28 cellular contexts compared by ENCODE assay signal in genomic region chr5:67053229-67053628, GRCh38.
DNase-seq lines count a peak whose midpoint lies in the region; ATAC-seq and TF ChIP-seq lines count a peak whose summit lies in the region.
"Had no signal": no experiment of that assay in that cellular context is flagged by ENCODE, and none has a peak within 500 bp of the region (broad histone marks: within the 10 kb centered on the region; RNA-seq: fewer than 3 reads in every experiment).

No MANE protein-coding gene starts in this region.

- ATAC-seq in Right ventricle myocardium inferior: no peak
- ATAC-seq in HG03571 (IDR thresholded peaks at IDR 0.05; ENCODE audit: unreplicated experiment): no peak
- ATAC-seq: PC-3, T-cell had no signal

- TF ChIP-seq CTCF in left ventricle myocardium inferior (IDR thresholded peaks at IDR 0.05; ENCODE audit: borderline replicate concordance) (peak; percentile 19), endodermal cell (conservative IDR thresholded peaks at IDR 0.05) (peak; percentile 53), type B pancreatic cell (conservative IDR thresholded peaks at IDR 0.05) (peak; percentile 24)

- H3K36me3 Mint-ChIP-seq in endodermal cell (ENCODE audit: low read depth): no peaks in the 10 kb centered on the region
- peaks cover 10% of the 10 kb centered on the region for H3K36me3 Mint-ChIP-seq in type B pancreatic cell
- H3K36me3 Mint-ChIP-seq: CD14-positive monocyte, IgD-negative memory B cell had no signal

- H3K27ac Mint-ChIP-seq in endodermal cell: no peak overlapping the region
- no peak overlapping the region for H3K27ac Mint-ChIP-seq in type B pancreatic cell
- H3K27ac Mint-ChIP-seq: HFFc6, IgD-negative memory B cell, T-cell had no signal

- no peaks in the 10 kb centered on the region for H3K27me3 ChIP-seq in left ventricle myocardium inferior (ENCODE audit: low read depth)
- H3K27me3 ChIP-seq in endodermal cell (ENCODE audit: control insufficient read depth, insufficient read depth, low read length, poor library complexity, severe bottlenecking): no peaks in the 10 kb centered on the region
- H3K27me3 ChIP-seq: BE2C, SJSA1 had no signal

- no peaks in the 10 kb centered on the region for H3K9me3 Mint-ChIP-seq in endodermal cell
- H3K9me3 Mint-ChIP-seq in type B pancreatic cell: no peaks in the 10 kb centered on the region
- H3K9me3 Mint-ChIP-seq: CD14-positive monocyte; CD8-positive, alpha-beta memory T cell; HFFc6; IgD-negative memory B cell; T-cell had no signal

- H3K9me3 ChIP-seq in left ventricle myocardium inferior (replicated peaks) (no peaks in the 10 kb centered on the region), endodermal cell (ENCODE audit: control insufficient read depth, low read length) (no peaks in the 10 kb centered on the region)
- H3K9me3 ChIP-seq: BE2C, SJSA1 had no signal

- H3K27me3 Mint-ChIP-seq in endodermal cell (ENCODE audit: insufficient read depth) (no peaks in the 10 kb centered on the region), type B pancreatic cell (no peaks in the 10 kb centered on the region)
- H3K27me3 Mint-ChIP-seq: CD8-positive, alpha-beta memory T cell; IgD-negative memory B cell; T-cell had no signal

- H3K4me3 Mint-ChIP-seq in endodermal cell: no peak overlapping the region
- H3K4me3 Mint-ChIP-seq in type B pancreatic cell: no peak overlapping the region
- H3K4me3 Mint-ChIP-seq: CD14-positive monocyte; CD8-positive, alpha-beta memory T cell; HFFc6; IgD-negative memory B cell; T-cell had no signal

- WGBS in endodermal cell (ENCODE audit: insufficient coverage in 1 of 2, insufficient read length in 1 of 2), 2 experiments: 89% methylated on average over 1 of the region's 1 CpG; no CpG with 5 or more reads in 1 of the 2 experiments

- intact Hi-C loops in left ventricle myocardium inferior (cut with micrococcal nuclease) (no loop called here), Right ventricle myocardium inferior (cut with DNase I) (no loop called here)

- H3K4me1 Mint-ChIP-seq in endodermal cell: no peaks in the 10 kb centered on the region
- H3K4me1 Mint-ChIP-seq in type B pancreatic cell (ENCODE audit: unreplicated experiment): no peaks in the 10 kb centered on the region

- H3K4me1 ChIP-seq in left ventricle myocardium inferior (peaks cover 52% of the 10 kb centered on the region), endodermal cell (ENCODE audit: control insufficient read depth, insufficient read depth, low read length) (no peaks in the 10 kb centered on the region)
- H3K4me1 ChIP-seq: SJSA1 had no signal

- H3K9ac ChIP-seq in endodermal cell (ENCODE audit: extremely low read depth, low read length, poor library complexity, severe bottlenecking): no peak overlapping the region
- H3K9ac ChIP-seq: KMS-11 had no signal

- peak; percentile 13 for DNase-seq in DMS79 treated with DMSO at 0.1 percent for 48 hours (lab: John Stamatoyannopoulos, UW)
- DNase-seq in DMS79 (lab: John Stamatoyannopoulos, UW): no peak
- no peak for DNase-seq in left ventricle myocardium inferior
- no peak for DNase-seq in Right ventricle myocardium inferior (ENCODE audit: missing footprints)
- no peak for DNase-seq in endodermal cell
- DNase-seq in type B pancreatic cell (ENCODE audit: extremely low spot score, unreplicated experiment): no peak
- DNase-seq in stimulated activated CD4-positive, alpha-beta T cell treated with anti-CD3 and anti-CD28 coated beads, Interleukin-4, amount 100 ng/mL, for 24 hours: no peak
- DNase-seq: 8988T; ACHN; BE2C; CD8-positive, alpha-beta memory T cell; DMS 273 treated with DMSO at 0.1 percent for 48 hours; H7; HFFc6; NCI-H1092; NCI-H1417 treated with DMSO at 0.1 percent for 48 hours; NCI-H187 treated with DMSO at 0.1 percent for 48 hours; NCI-H2107; NCI-H526 treated with DMSO at 0.1 percent for 48 hours; NK-92 treated with Interleukin-12 subunit alpha and Interleukin-12 subunit beta, amount 100 ng/mL, for 24 hours; PC-3; Right ventricle myocardium superior; T-cell had no signal

- no peak overlapping the region for H3K4me3 ChIP-seq in left ventricle myocardium inferior
- H3K4me3 ChIP-seq in endodermal cell (ENCODE audit: low read length): no peak overlapping the region
- H3K4me3 ChIP-seq: SJSA1 had no signal

- peaks cover 11% of the 10 kb centered on the region for H3K36me3 ChIP-seq in left ventricle myocardium inferior
- H3K36me3 ChIP-seq in endodermal cell (ENCODE audit: control insufficient read depth, insufficient read depth, low read length): no peaks in the 10 kb centered on the region
- H3K36me3 ChIP-seq: BE2C, SJSA1 had no signal

- no peak overlapping the region for H3K27ac ChIP-seq in left ventricle myocardium inferior (replicated peaks)
- no peak overlapping the region for H3K27ac ChIP-seq in endodermal cell (ENCODE audit: low read depth, low read length)
- H3K27ac ChIP-seq: KMS-11, SJSA1 had no signal
